In genomic region chr7:85335113-85335512, GRCh38 we compare ENCODE assay signal across 5 cellular contexts.
DNase-seq lines count a peak whose midpoint lies in the region; FAIRE-seq and TF ChIP-seq lines count a peak whose summit lies in the region.
"Not testable (repeated sequence)": the region's sequence is repeated elsewhere in the genome, so short reads cannot be mapped to it uniquely, and the experiment has no call there.

No MANE protein-coding gene starts in this region.

- CTCF ChIA-PET in PC-9 (lab: Charles Lee), result not testable (repeated sequence)

- not testable (repeated sequence) for H3K36me3 ChIP-seq in PC-9 (ENCODE audit: low read depth); endodermal cell (ENCODE audit: control insufficient read depth, insufficient read depth, low read length); kidney (ENCODE audit: control insufficient read depth in 1 of 2, insufficient read depth in 2 of 2, low read length in 2 of 2)

- not testable (repeated sequence) for H3K36me3 Mint-ChIP-seq in endodermal cell (ENCODE audit: low read depth)

- H3K27me3 ChIP-seq in PC-9 (ENCODE audit: insufficient read depth, low read depth); endodermal cell (ENCODE audit: control insufficient read depth, insufficient read depth, low read length, poor library complexity, severe bottlenecking): not testable (repeated sequence)

- H3K27ac ChIP-seq in PC-9; endodermal cell (ENCODE audit: low read depth, low read length); kidney (ENCODE audit: low read depth in 2 of 2, low read length in 2 of 2): not testable (repeated sequence)

- H3K9me3 ChIP-seq in PC-9 (ENCODE audit: insufficient read depth, low read depth); endodermal cell (ENCODE audit: control insufficient read depth, low read length); kidney (ENCODE audit: control insufficient read depth in 1 of 2, low read length in 2 of 2): not testable (repeated sequence)

- not testable (repeated sequence) for H3K9ac ChIP-seq in endodermal cell (ENCODE audit: extremely low read depth, low read length, poor library complexity, severe bottlenecking); kidney (ENCODE audit: low read length in 2 of 2)

- not testable (repeated sequence) for H3K27ac Mint-ChIP-seq in endodermal cell

- H3K9me3 Mint-ChIP-seq in endodermal cell, result peaks cover 11% of the 10 kb centered on the region

- intact Hi-C loops in PC-9 (cut with micrococcal nuclease; ENCODE audit: unreplicated experiment); kidney (cut with DNase I): not testable (repeated sequence)

- not testable (repeated sequence) for H3K9me2 ChIP-seq in PC-9 (ENCODE audit: insufficient read depth)

- peak overlapping the region; percentile 28 for H3K4me3 Mint-ChIP-seq in endodermal cell

- peak overlapping the region; percentile 63; the same call in 1 of the 2 replicates for H3K4me2 ChIP-seq in PC-9

- H3K27me3 Mint-ChIP-seq in endodermal cell (ENCODE audit: insufficient read depth), result not testable (repeated sequence)

- peak overlapping the region; percentile 36; the same call in 1 of the 2 replicates for H3K4me3 ChIP-seq in PC-9
- not testable (repeated sequence) for H3K4me3 ChIP-seq in endodermal cell (ENCODE audit: low read length); kidney (ENCODE audit: low read length in 2 of 2)

- not testable (repeated sequence) for TF ChIP-seq CTCF in PC-9 (conservative IDR thresholded peaks at IDR 0.05); endodermal cell (conservative IDR thresholded peaks at IDR 0.05); kidney (IDR thresholded peaks at IDR 0.05; ENCODE audit: borderline replicate concordance, extremely low read depth, insufficient read depth)

- not testable (repeated sequence) for H2AFZ ChIP-seq in PC-9

- not testable (repeated sequence) for H3K4me1 Mint-ChIP-seq in endodermal cell

- not testable (repeated sequence) for H3K4me1 ChIP-seq in PC-9 (replicated peaks; ENCODE audit: insufficient read depth); endodermal cell (ENCODE audit: control insufficient read depth, insufficient read depth, low read length); kidney (ENCODE audit: control insufficient read depth in 1 of 2, insufficient read depth in 1 of 2, low read depth in 1 of 2, low read length in 2 of 2)

- DNase-seq in ELF-1 (ENCODE audit: low read depth, low spot score), result peak; percentile 14
- DNase-seq in NCI-H69 (lab: John Stamatoyannopoulos, UW), result peak; percentile 13
- DNase-seq in PC-9, result peak in 1 of 2 experiments; percentile 61
- not testable (repeated sequence) for DNase-seq in endodermal cell
- peak; percentile 29 for DNase-seq in kidney

- POLR2A ChIA-PET in PC-9 (lab: Charles Lee; ENCODE audit: unreplicated experiment), result not testable (repeated sequence)

- BruUV-seq in PC-9 (replicated peaks; lab: Mats Ljungman, UMichigan), result not testable (repeated sequence)

- not testable (repeated sequence) for H4K20me1 ChIP-seq in PC-9 (ENCODE audit: insufficient read depth)

- FAIRE-seq in kidney (lab: Jason Lieb, UNC), result not testable (repeated sequence)

- not testable (repeated sequence) for H3K79me2 ChIP-seq in PC-9 (ENCODE audit: low read depth)

- 76% methylated on average over 11 of the region's 15 CpGs; no CpG with 5 or more reads in 1 of the 2 experiments for WGBS in endodermal cell (ENCODE audit: insufficient coverage in 1 of 2, insufficient read length in 1 of 2), 2 experiments

- not testable (repeated sequence) for H3F3A ChIP-seq in PC-9 (ENCODE audit: insufficient read depth, low read depth)
